Comparison of ENCODE assay signal across 11 cellular contexts in the genomic region with DNA sequence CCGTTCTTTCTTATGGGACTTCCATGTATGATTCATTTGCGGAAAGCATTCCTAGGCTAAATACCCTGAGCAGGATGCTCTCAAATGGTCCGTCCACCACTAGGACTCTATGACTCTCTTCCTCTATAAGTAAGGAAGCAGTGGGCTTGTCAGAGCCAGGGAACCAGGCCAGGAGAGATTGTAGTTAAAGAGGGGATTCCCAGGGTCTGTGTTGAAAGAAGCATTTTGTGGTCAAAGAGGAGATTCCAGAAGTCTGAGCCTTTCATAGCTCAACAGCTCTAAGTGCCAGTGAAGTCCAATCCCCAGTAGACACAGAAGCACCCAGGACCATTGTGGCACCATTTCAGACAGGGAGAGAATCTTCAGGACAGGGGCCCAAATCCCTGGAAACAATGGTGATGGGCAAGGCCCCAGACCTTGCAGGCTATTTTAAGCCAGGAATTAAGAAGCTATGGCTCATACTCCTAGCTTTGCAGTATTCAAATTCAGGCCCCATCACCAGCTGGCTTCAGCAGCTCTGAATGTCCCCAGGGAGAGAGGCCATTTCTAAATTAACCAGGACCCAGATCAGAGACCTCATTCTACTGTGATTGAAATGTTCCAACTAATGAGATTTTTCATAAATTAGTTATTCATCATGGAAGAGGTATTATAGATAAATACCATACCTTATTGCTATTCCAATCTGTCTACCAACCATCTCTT.
DNase-seq lines count a peak whose midpoint lies in the region; ATAC-seq and TF ChIP-seq lines count a peak whose summit lies in the region.
"Had no signal": no experiment of that assay in that cellular context is flagged by ENCODE, and none has a peak within 500 bp of the region (broad histone marks: within the 10 kb centered on the region; RNA-seq: fewer than 3 reads in every experiment).

No MANE protein-coding gene starts in this region.

- H3K27me3 ChIP-seq in naive thymus-derived CD4-positive, alpha-beta T cell (ENCODE audit: control insufficient read depth in 2 of 2, insufficient read depth in 2 of 2, low read length in 2 of 2): no peaks in the 10 kb centered on the region

- H3K27ac Mint-ChIP-seq in activated naive CD4-positive, alpha-beta T cell treated with anti-CD3 and anti-CD28 coated beads, Interleukin-2, amount 50 U/mL, for 72 hours: no peak overlapping the region
- H3K27ac Mint-ChIP-seq in naive thymus-derived CD4-positive, alpha-beta T cell: peak overlapping the region in 1 of 9 donors; percentile 24
- no peak overlapping the region for H3K27ac Mint-ChIP-seq in mesothelial cell of epicardium

- H3K4me1 ChIP-seq in naive thymus-derived CD4-positive, alpha-beta T cell (ENCODE audit: control insufficient read depth in 2 of 2, insufficient read depth in 2 of 2, low read length in 2 of 2): no peaks in the 10 kb centered on the region

- H3K4me3 Mint-ChIP-seq in naive thymus-derived CD4-positive, alpha-beta T cell: no peak overlapping the region
- H3K4me3 Mint-ChIP-seq in mesothelial cell of epicardium: no peak overlapping the region
- H3K4me3 Mint-ChIP-seq: effector memory CD8-positive, alpha-beta T cell had no signal

- no peaks in the 10 kb centered on the region for H3K36me3 Mint-ChIP-seq in activated naive CD4-positive, alpha-beta T cell treated with anti-CD3 and anti-CD28 coated beads, Interleukin-2, amount 50 U/mL, for 72 hours
- peaks cover 3 to 12% (median 8%) of the 10 kb centered on the region in 5 donors for H3K36me3 Mint-ChIP-seq in naive thymus-derived CD4-positive, alpha-beta T cell
- H3K36me3 Mint-ChIP-seq in mesothelial cell of epicardium: no peaks in the 10 kb centered on the region

- no peak overlapping the region for H3K4me3 ChIP-seq in GM12865 (ENCODE audit: low read depth, low read length)
- H3K4me3 ChIP-seq in astrocyte of the cerebellum (ENCODE audit: low read depth, low read length): no peak overlapping the region
- H3K4me3 ChIP-seq in naive thymus-derived CD4-positive, alpha-beta T cell (ENCODE audit: low read length): no peak overlapping the region

- POLR2A ChIA-PET in naive thymus-derived CD4-positive, alpha-beta T cell (lab: Charles Lee): no interaction called here

- H3K27me3 Mint-ChIP-seq in naive thymus-derived CD4-positive, alpha-beta T cell: peaks cover 0 to 17% (median 10%) of the 10 kb centered on the region in 5 donors
- no peaks in the 10 kb centered on the region for H3K27me3 Mint-ChIP-seq in mesothelial cell of epicardium (ENCODE audit: low read depth)

- no peaks in the 10 kb centered on the region for H3K9me3 ChIP-seq in naive thymus-derived CD4-positive, alpha-beta T cell (ENCODE audit: control insufficient read depth in 2 of 3, low read length in 3 of 3)

- DNase-seq in GM12865 (ENCODE audit: low read depth) (peak; percentile 15), astrocyte of the cerebellum (ENCODE audit: low read depth) (peak; percentile 88), non-pigmented ciliary epithelial cell (ENCODE audit: low read depth) (peak; percentile 75), mesothelial cell of epicardium (ENCODE audit: low spot score in 2 of 2, unreplicated experiment in 2 of 2) (no peak), T-helper 1 cell (no peak)
- DNase-seq in activated naive CD4-positive, alpha-beta T cell treated with anti-CD3 and anti-CD28 coated beads, Interleukin-2, amount 50 U/mL, for 72 hours (ENCODE audit: low spot score in 2 of 2): no peak
- no peak for DNase-seq in naive thymus-derived CD4-positive, alpha-beta T cell
- DNase-seq: effector memory CD8-positive, alpha-beta T cell; midbrain; NCI-H2081 treated with DMSO at 0.1 percent for 48 hours had no signal

- TF ChIP-seq CTCF in GM12865 (IDR thresholded peaks at IDR 0.05; ENCODE audit: insufficient read depth, low read depth, low read length, missing control alignments): no peak
- TF ChIP-seq CTCF in astrocyte of the cerebellum (IDR thresholded peaks at IDR 0.05; ENCODE audit: low read depth, low read length, missing control alignments): no peak
- no peak for TF ChIP-seq CTCF in mesothelial cell of epicardium (IDR thresholded peaks at IDR 0.05; ENCODE audit: unreplicated experiment)

- H3K36me3 ChIP-seq in naive thymus-derived CD4-positive, alpha-beta T cell (ENCODE audit: control insufficient read depth in 2 of 3, insufficient read depth in 3 of 3, low read length in 3 of 3): no peaks in the 10 kb centered on the region

- CTCF ChIA-PET in naive thymus-derived CD4-positive, alpha-beta T cell (lab: Charles Lee): interaction anchor here (0.6 kb wide), 1 partner anchor 183 kb away, joined by 3 read pairs; no protein-coding TSS in a partner anchor

- H3K27ac ChIP-seq in naive thymus-derived CD4-positive, alpha-beta T cell (ENCODE audit: low read depth, low read length): no peak overlapping the region

- H3K4me1 Mint-ChIP-seq in naive thymus-derived CD4-positive, alpha-beta T cell: peaks cover 2 to 20% (median 14%) of the 10 kb centered on the region in 7 donors
- peaks cover 27% of the 10 kb centered on the region for H3K4me1 Mint-ChIP-seq in mesothelial cell of epicardium

- peak; percentile 64 for ATAC-seq in HG03442 (IDR thresholded peaks at IDR 0.05; ENCODE audit: unreplicated experiment)
- no peak for ATAC-seq in activated naive CD4-positive, alpha-beta T cell treated with anti-CD3 and anti-CD28 coated beads, Interleukin-2, amount 50 U/mL, for 72 hours
- ATAC-seq in naive thymus-derived CD4-positive, alpha-beta T cell: no peak
- ATAC-seq: effector memory CD8-positive, alpha-beta T cell had no signal

- H3K9me3 Mint-ChIP-seq in activated naive CD4-positive, alpha-beta T cell treated with anti-CD3 and anti-CD28 coated beads, Interleukin-2, amount 50 U/mL, for 72 hours: no peaks in the 10 kb centered on the region
- no peaks in the 10 kb centered on the region for H3K9me3 Mint-ChIP-seq in naive thymus-derived CD4-positive, alpha-beta T cell
- H3K9me3 Mint-ChIP-seq in mesothelial cell of epicardium: no peaks in the 10 kb centered on the region
- H3K9me3 Mint-ChIP-seq: effector memory CD8-positive, alpha-beta T cell had no signal

- in situ Hi-C loops in astrocyte of the cerebellum (cut with HindIII; ENCODE audit: low sequenced_read_pairs): no loop called here

- intact Hi-C loops in naive thymus-derived CD4-positive, alpha-beta T cell (cut with micrococcal nuclease): no loop called here

Comparison
In these comparisons a context has a peak if more than half of its experiments do, and no peak if none do; other contexts are left out.
1. DNase-seq: peak in GM12865 (single experiment), astrocyte of the cerebellum (single experiment) and non-pigmented ciliary epithelial cell (single experiment); none in activated naive CD4-positive, alpha-beta T cell treated with anti-CD3 and anti-CD28 coated beads, Interleukin-2, amount 50 U/mL, for 72 hours (0 of 2), naive thymus-derived CD4-positive, alpha-beta T cell (0 of 9), mesothelial cell of epicardium (0 of 2) and T-helper 1 cell (0 of 5).